ENCODE assay signal across 8 cellular contexts in the genomic region with DNA sequence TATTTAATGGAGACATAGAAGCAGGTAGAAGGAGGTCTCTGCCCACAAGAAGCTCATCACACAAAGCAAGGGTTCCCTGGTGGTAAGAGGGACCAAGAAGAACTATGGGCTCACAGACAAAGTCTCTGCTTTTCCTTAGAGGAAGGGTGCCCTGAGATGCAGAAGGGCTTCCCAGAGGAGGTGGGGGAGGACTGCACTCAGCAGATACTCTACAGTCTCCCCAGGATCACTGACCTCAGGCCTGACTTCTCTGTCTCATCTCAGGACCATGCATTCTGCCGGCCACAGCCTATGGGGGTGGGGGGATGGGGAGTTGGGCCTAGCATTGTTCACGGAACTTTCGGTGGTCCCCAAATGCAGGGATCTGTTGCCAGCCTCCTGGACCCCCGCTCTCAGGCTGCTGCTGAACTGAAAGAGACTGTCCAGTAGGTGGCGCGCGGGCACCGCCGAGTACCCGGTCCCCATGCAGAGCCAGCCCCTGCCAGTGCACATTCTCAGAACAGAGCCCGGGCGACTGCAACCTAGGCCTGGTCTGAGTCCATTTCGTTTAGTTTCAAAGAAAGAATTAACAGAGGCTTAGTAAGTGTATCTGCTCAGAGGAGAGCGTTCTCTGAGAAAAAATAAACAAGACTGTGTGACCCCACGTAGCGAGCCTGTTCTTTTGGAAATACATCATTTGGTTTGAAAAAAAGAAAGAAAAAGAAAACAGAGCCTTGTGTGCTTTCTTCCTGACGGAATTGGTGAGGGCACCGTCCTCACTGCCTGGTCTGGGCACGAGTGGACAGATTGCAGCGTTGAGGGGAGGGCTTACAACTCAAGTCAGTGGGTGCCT.
A peak's percentile ranks its signal among the peaks of the same experiment; 100 is the strongest.
DNase-seq lines count a peak whose midpoint lies in the region; ATAC-seq and TF ChIP-seq lines count a peak whose summit lies in the region.

No MANE protein-coding gene starts in this region.

- H3K4me1 ChIP-seq in SJSA1 (replicated peaks): peaks cover 9% of the 10 kb centered on the region

- ATAC-seq in GM21390 (IDR thresholded peaks at IDR 0.05; ENCODE audit: unreplicated experiment) (peak; percentile 69), HG03135 (IDR thresholded peaks at IDR 0.05; ENCODE audit: unreplicated experiment) (no peak)

- DNase-seq in DMS 273 treated with DMSO at 0.1 percent for 48 hours (lab: John Stamatoyannopoulos, UW): peak; percentile 20
- no peak for DNase-seq in LNCaP clone FGC (ENCODE audit: low read depth)
- peak; percentile 60 to 75 for DNase-seq in SJSA1 (ENCODE audit: low read depth in 1 of 2, low spot score in 2 of 2)
- peak; percentile 49 for DNase-seq in brain microvascular endothelial cell
- DNase-seq in iPS-NIHi7 (ENCODE audit: extremely low spot score): peak; percentile 95
- peak; percentile 7 to 47 for DNase-seq in stimulated activated CD4-positive, alpha-beta T cell treated with anti-CD3 and anti-CD28 coated beads, Interleukin-12 subunit alpha, Interleukin-12 subunit beta, amount 100 ng/mL, for 24 hours (ENCODE audit: low read depth in 2 of 2)

- no peaks in the 10 kb centered on the region for H3K27me3 ChIP-seq in SJSA1 (replicated peaks)
- H3K27me3 ChIP-seq in brain microvascular endothelial cell (replicated peaks): no peaks in the 10 kb centered on the region

- TF ChIP-seq CTCF in LNCaP clone FGC (IDR thresholded peaks at IDR 0.05; ENCODE audit: control insufficient read depth, extremely low read depth, insufficient read depth) (peak; percentile 90), brain microvascular endothelial cell (IDR thresholded peaks at IDR 0.05; ENCODE audit: low read depth, low read length, missing control alignments) (peak; percentile 93)

- in situ Hi-C loops in brain microvascular endothelial cell (cut with HindIII; ENCODE audit: low pct_ligation_motif_present, low sequenced_read_pairs): loop anchor here (25.0 kb wide), 1 partner anchor 634 kb away; a partner anchor contains a TSS

- peak overlapping the region; percentile 33; the same call in 1 of the 2 replicates for H3K27ac ChIP-seq in SJSA1
- no peak overlapping the region for H3K27ac ChIP-seq in brain microvascular endothelial cell

- H3K4me3 ChIP-seq in LNCaP clone FGC (ENCODE audit: low read depth, low read length): no peak overlapping the region
- H3K4me3 ChIP-seq in SJSA1: no peak overlapping the region
- no peak overlapping the region for H3K4me3 ChIP-seq in brain microvascular endothelial cell (ENCODE audit: low read depth, low read length)

- H3K36me3 ChIP-seq in SJSA1 (no peaks in the 10 kb centered on the region), brain microvascular endothelial cell (replicated peaks) (no peaks in the 10 kb centered on the region)

- H3K9me3 ChIP-seq in SJSA1 (replicated peaks): no peaks in the 10 kb centered on the region
